ENCODE assay signal across 8 cellular contexts in the genomic region with DNA sequence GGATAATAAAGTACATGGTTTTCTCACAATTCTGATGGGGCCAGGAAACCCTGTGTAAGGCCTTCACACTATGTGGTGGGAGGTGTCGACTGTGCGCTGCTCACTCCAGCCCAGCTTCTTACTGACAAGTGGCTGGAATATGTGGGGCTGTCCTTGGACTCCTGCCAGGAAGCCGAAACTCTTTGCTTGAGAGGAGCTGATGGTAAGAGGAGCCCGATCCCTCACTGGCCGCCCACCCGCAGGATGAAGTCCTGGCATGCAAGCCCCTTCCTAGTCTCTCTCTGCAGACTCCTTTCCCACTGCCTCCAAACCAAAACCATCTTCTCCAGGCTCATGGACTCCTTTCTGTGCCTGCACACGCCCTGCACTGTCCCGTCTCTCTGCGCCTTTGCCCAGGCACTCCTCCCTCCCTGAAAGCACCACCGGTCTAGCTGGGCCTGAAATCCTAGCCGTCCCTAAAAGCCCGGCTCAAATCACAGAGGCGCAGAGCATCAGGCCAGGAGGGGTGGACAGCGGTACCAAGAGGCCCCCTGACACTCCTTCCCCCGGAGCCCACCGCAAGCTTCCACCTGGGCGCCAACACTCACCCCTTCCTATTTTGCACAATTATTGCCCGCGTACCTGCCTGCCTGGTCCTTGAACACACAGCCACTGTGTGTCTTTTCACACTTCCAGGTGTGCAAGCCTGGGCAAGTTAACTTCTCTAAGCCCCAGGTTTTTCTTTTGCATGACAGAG.
DNase-seq lines count a peak whose midpoint lies in the region; ATAC-seq, FAIRE-seq and TF ChIP-seq lines count a peak whose summit lies in the region.
"Not testable (repeated sequence)": the region's sequence is repeated elsewhere in the genome, so short reads cannot be mapped to it uniquely, and the experiment has no call there.

No MANE protein-coding gene starts in this region.

- not testable (repeated sequence) for H3K27me3 ChIP-seq in GM06990 (replicated peaks; ENCODE audit: control insufficient read depth, insufficient read depth, low read length); WERI-Rb-1 (ENCODE audit: insufficient read depth, low read depth, severe bottlenecking); bronchial epithelial cell (ENCODE audit: control insufficient read depth, insufficient read depth, low read length)

- peak overlapping the region; percentile 94 for H3K27ac Mint-ChIP-seq in mesothelial cell of epicardium

- H3K4me3 ChIP-seq in A549 = peak overlapping the region; percentile 98
- peak overlapping the region; percentile 92 for H3K4me3 ChIP-seq in GM06990 (replicated peaks; ENCODE audit: low read depth, low read length)
- H3K4me3 ChIP-seq in WERI-Rb-1 (ENCODE audit: low read depth, low read length) = peak overlapping the region; percentile 87
- peak overlapping the region; percentile 85 for H3K4me3 ChIP-seq in bronchial epithelial cell (ENCODE audit: low read depth, low read length)
- peak overlapping the region; percentile 66 for H3K4me3 ChIP-seq in skeletal muscle cell (ENCODE audit: low read depth, low read length)

- peaks cover 35% of the 10 kb centered on the region for H3K4me1 Mint-ChIP-seq in mesothelial cell of epicardium

- peaks cover 15% of the 10 kb centered on the region for H3K36me3 ChIP-seq in GM06990 (ENCODE audit: control insufficient read depth, insufficient read depth, low read length)
- peaks cover 31% of the 10 kb centered on the region for H3K36me3 ChIP-seq in WERI-Rb-1
- peaks cover 20% of the 10 kb centered on the region for H3K36me3 ChIP-seq in bronchial epithelial cell (ENCODE audit: control insufficient read depth, insufficient read depth, low read length)

- not testable (repeated sequence) for H3K9me3 ChIP-seq in A549; WERI-Rb-1 (ENCODE audit: severe bottlenecking)

- TF ChIP-seq EP300 in A549 (IDR thresholded peaks at IDR 0.05) = not testable (repeated sequence)

- not testable (repeated sequence) for H3K9me3 Mint-ChIP-seq in mesothelial cell of epicardium

- H3K27ac ChIP-seq in A549 = peak overlapping the region; percentile 94 to 97
- peak overlapping the region; percentile 87 for H3K27ac ChIP-seq in WERI-Rb-1

- H3K4me1 ChIP-seq in A549 = peaks cover 12% of the 10 kb centered on the region

- WGBS in A549 (ENCODE audit: missing lambda C conversion rate) = 26% methylated on average over 19 of the region's 19 CpGs

- CTCF ChIA-PET in A549 (lab: Yijun Ruan, JAX) = interaction anchor here (1.1 to 1.8 kb wide), 7 partner anchors 9 to 144 kb away, joined by 3 to 4 read pairs (median 3); no protein-coding TSS in a partner anchor

- TF ChIP-seq POLR2A in A549 (IDR thresholded peaks at IDR 0.05; ENCODE audit: low read length) = not testable (repeated sequence)

- not testable (repeated sequence) for TF ChIP-seq CTCF in A549 (IDR thresholded peaks at IDR 0.05); GM06990 (IDR thresholded peaks at IDR 0.05; ENCODE audit: insufficient read depth, low read length, poor library complexity, severe bottlenecking); WERI-Rb-1 (IDR thresholded peaks at IDR 0.05; ENCODE audit: low read depth, low read length); bronchial epithelial cell (IDR thresholded peaks at IDR 0.05; ENCODE audit: insufficient read depth, low read length, severe bottlenecking); mesothelial cell of epicardium (IDR thresholded peaks at IDR 0.05; ENCODE audit: unreplicated experiment)

- not testable (repeated sequence) for ATAC-seq in A549

- H3K4me3 Mint-ChIP-seq in mesothelial cell of epicardium = peak overlapping the region; percentile 97

- FAIRE-seq in A549 (lab: Jason Lieb, UNC); bronchial epithelial cell (lab: Jason Lieb, UNC): not testable (repeated sequence)

- not testable (repeated sequence) for H3K27me3 Mint-ChIP-seq in mesothelial cell of epicardium (ENCODE audit: low read depth)

- peaks cover 18% of the 10 kb centered on the region for H3K36me3 Mint-ChIP-seq in mesothelial cell of epicardium

- peak in 1 of 2 experiments; percentile 30 for DNase-seq in A549 (ENCODE audit: low read depth in 1 of 2, low spot score in 1 of 2)
- not testable (repeated sequence) for DNase-seq in GM06990 (ENCODE audit: extremely low read depth, insufficient read length); WERI-Rb-1
- peak; percentile 7 for DNase-seq in NCI-H146 (lab: John Stamatoyannopoulos, UW)
- peak; percentile 38 for DNase-seq in bronchial epithelial cell (ENCODE audit: low read depth)
- DNase-seq in glomerular visceral epithelial cell (ENCODE audit: extremely low spot score) = peak; percentile 76
- DNase-seq in mesothelial cell of epicardium (ENCODE audit: low spot score in 2 of 2, unreplicated experiment in 2 of 2) = peak; percentile 49 to 67
- peak; percentile 47 for DNase-seq in skeletal muscle cell (ENCODE audit: low read depth)

- POLR2A ChIA-PET in A549 (lab: Yijun Ruan, JAX) = not testable (repeated sequence)

- TF ChIP-seq RAD21 in A549 (conservative IDR thresholded peaks at IDR 0.05 in 1 of 2, IDR thresholded peaks at IDR 0.05 in 1 of 2) = not testable (repeated sequence)

- H3K4me2 ChIP-seq in A549 = peak overlapping the region; percentile 88
